Comparison of ENCODE assay signal across 11 cellular contexts in genomic region chr1:94094466-94095111, GRCh38. TPM values are rescaled to one million over a fixed set of nuclear protein-coding genes. Genes with fewer than 3 reads are reported as not detected.
DNase-seq lines count a peak whose midpoint lies in the region; ATAC-seq and TF ChIP-seq lines count a peak whose summit lies in the region.
"Had no signal": no experiment of that assay in that cellular context is flagged by ENCODE, and none has a peak within 500 bp of the region (broad histone marks: within the 10 kb centered on the region; RNA-seq: fewer than 3 reads in every experiment).

No MANE protein-coding gene starts in this region.

- H2BK15ac ChIP-seq in neuronal stem cell (ENCODE audit: low read length): no peak overlapping the region

- no peaks in the 10 kb centered on the region for H3K79me1 ChIP-seq in neuronal stem cell (ENCODE audit: low read depth, low read length)

- H3K4me3 ChIP-seq in AG04450 (ENCODE audit: low read depth, low read length): peak overlapping the region; percentile 17
- no peak overlapping the region for H3K4me3 ChIP-seq in Peyer's patch
- H3K4me3 ChIP-seq in neuronal stem cell (ENCODE audit: low read length in 2 of 2): no peak overlapping the region
- H3K4me3 ChIP-seq: cardiac muscle cell had no signal

- POLR2A ChIA-PET in AG04450 (lab: Yijun Ruan, JAX): interaction anchor here (1.1 to 1.8 kb wide), 5 partner anchors 18 to 33 kb away, joined by 3 to 15 read pairs (median 3); no protein-coding TSS in a partner anchor

- 100% methylated on average over 2 of the region's 14 CpGs; no CpG with 5 or more reads in 1 of the 2 donors for WGBS in neuronal stem cell (ENCODE audit: extremely low coverage in 2 of 2, insufficient read length in 2 of 2, insufficient replicate concordance in 1 of 2), 2 donors

- H2BK12ac ChIP-seq in neuronal stem cell (ENCODE audit: low read length): no peak overlapping the region

- H3K9me3 ChIP-seq in AG04450 (ENCODE audit: control insufficient read depth, insufficient read depth, low read length) (no peaks in the 10 kb centered on the region), Peyer's patch (no peaks in the 10 kb centered on the region), neuronal stem cell (replicated peaks in 1 of 2; ENCODE audit: control insufficient read depth in 2 of 2, insufficient read depth in 1 of 2, low read depth in 1 of 2, low read length in 2 of 2) (no peaks in the 10 kb centered on the region)

- no peak overlapping the region for H2BK120ac ChIP-seq in neuronal stem cell (ENCODE audit: low read depth, low read length)

- H4K91ac ChIP-seq in neuronal stem cell (ENCODE audit: low read depth, low read length, poor library complexity): no peak overlapping the region

- H3K14ac ChIP-seq in neuronal stem cell (ENCODE audit: low read length): no peak overlapping the region

- H3K9ac ChIP-seq in neuronal stem cell (ENCODE audit: low read depth, low read length, poor library complexity): no peak overlapping the region

- no peak for TF ChIP-seq POLR2A in Peyer's patch (IDR thresholded peaks at IDR 0.05)

- peak overlapping the region; percentile 80 for H2AFZ ChIP-seq in neuronal stem cell (ENCODE audit: low read length)

- H3K23ac ChIP-seq in neuronal stem cell (ENCODE audit: low read depth, low read length, poor library complexity): no peak overlapping the region

- CTCF ChIA-PET in AG04450 (lab: Charles Lee): interaction anchor here (0.7 to 1.8 kb wide), 4 partner anchors 23 to 241 kb away, joined by 4 to 8 read pairs (median 4); no protein-coding TSS in a partner anchor

- peak overlapping the region; percentile 38 for H2AK5ac ChIP-seq in neuronal stem cell (ENCODE audit: low read depth, low read length)

- H2BK5ac ChIP-seq in neuronal stem cell (ENCODE audit: low read length): no peak overlapping the region

- no peak overlapping the region for H3K4me2 ChIP-seq in neuronal stem cell (ENCODE audit: insufficient read depth, low read length, poor library complexity, severe bottlenecking)

- H3K4me1 ChIP-seq in Peyer's patch (peaks cover 0 to 21% (median 0%) of the 10 kb centered on the region in 4 donors), neuronal stem cell (ENCODE audit: control insufficient read depth in 2 of 2, insufficient read depth in 1 of 2, low read depth in 1 of 2, low read length in 2 of 2) (peaks cover 30% of the 10 kb centered on the region in 2 donors)

- ATAC-seq in GM21447 (IDR thresholded peaks at IDR 0.05; ENCODE audit: unreplicated experiment) (no peak), SK-N-SH treated with all-trans-retinoic acid at 6 μM for 48 hours (no peak), GM21825 (IDR thresholded peaks at IDR 0.05; ENCODE audit: unreplicated experiment) (no peak)
- ATAC-seq: HCT116 had no signal

- H4K8ac ChIP-seq in neuronal stem cell (ENCODE audit: low read depth, low read length): no peak overlapping the region

- H3K36me3 ChIP-seq in Peyer's patch: no peaks in the 10 kb centered on the region
- no peaks in the 10 kb centered on the region for H3K36me3 ChIP-seq in neuronal stem cell (replicated peaks in 1 of 2; ENCODE audit: control insufficient read depth in 2 of 2, insufficient read depth in 2 of 2, low read length in 2 of 2)
- H3K36me3 ChIP-seq: cardiac muscle cell had no signal

- H3K4ac ChIP-seq in neuronal stem cell (ENCODE audit: low read length): no peak overlapping the region

- H3K18ac ChIP-seq in neuronal stem cell (ENCODE audit: low read length): peak overlapping the region; percentile 68

- TF ChIP-seq CTCF in AG04450 (IDR thresholded peaks at IDR 0.05; ENCODE audit: low read depth, low read length): no peak
- no peak for TF ChIP-seq CTCF in Peyer's patch (IDR thresholded peaks at IDR 0.05)

- H3K27ac ChIP-seq in AG04450 (ENCODE audit: low read depth, low read length) (peak overlapping the region; percentile 97), Peyer's patch (peak overlapping the region; percentile 42 to 82 (median 58)), neuronal stem cell (replicated peaks; ENCODE audit: low read length) (peak overlapping the region; percentile 4)
- H3K27ac ChIP-seq: cardiac muscle cell had no signal

- peak; percentile 36 for DNase-seq in AG04450 (ENCODE audit: low read depth, low spot score)
- peak in 1 of 3 donors; percentile 61 for DNase-seq in Peyer's patch
- peak; percentile 87 for DNase-seq in fibroblast of peridontal ligament (ENCODE audit: extremely low read depth)
- DNase-seq in neuronal stem cell (ENCODE audit: low spot score): no peak
- no peak for DNase-seq in NCI-H69 (lab: John Stamatoyannopoulos, UW)
- DNase-seq: CD8-positive, alpha-beta memory T cell had no signal

- H3K27me3 ChIP-seq in AG04450 (ENCODE audit: control insufficient read depth, insufficient read depth, low read length) (no peaks in the 10 kb centered on the region), Peyer's patch (no peaks in the 10 kb centered on the region), neuronal stem cell (ENCODE audit: control insufficient read depth in 3 of 3, insufficient read depth in 3 of 3, low read depth in 1 of 3, low read length in 3 of 3) (no peaks in the 10 kb centered on the region)
- H3K27me3 ChIP-seq: cardiac muscle cell had no signal

TF ChIP-seq in SK-N-SH treated with all-trans-retinoic acid at 6 μM for 48 hours, 23 proteins besides CTCF, POLR2A, EP300 and RAD21:
- no peak for TF ChIP-seq ZNF70 (CRISPR knock-in tag; IDR thresholded peaks at IDR 0.05)
- no peak for TF ChIP-seq RARB (CRISPR knock-in tag; IDR thresholded peaks at IDR 0.05)
- no peak for TF ChIP-seq TOX (CRISPR knock-in tag; IDR thresholded peaks at IDR 0.05; ENCODE audit: borderline replicate concordance)
- TF ChIP-seq SNAI2 (CRISPR knock-in tag; IDR thresholded peaks at IDR 0.05): no peak
- no peak for TF ChIP-seq ZNF565 (CRISPR knock-in tag; conservative IDR thresholded peaks at IDR 0.05; ENCODE audit: low read depth)
- no peak for TF ChIP-seq GLIS3 (CRISPR knock-in tag; IDR thresholded peaks at IDR 0.05)
- TF ChIP-seq TCF4 (CRISPR knock-in tag; IDR thresholded peaks at IDR 0.05; ENCODE audit: borderline replicate concordance): no peak
- no peak for TF ChIP-seq PPARA (CRISPR knock-in tag; IDR thresholded peaks at IDR 0.05; ENCODE audit: borderline replicate concordance)
- no peak for TF ChIP-seq ZC3H10 (CRISPR knock-in tag; IDR thresholded peaks at IDR 0.05)
- TF ChIP-seq ARNTL (CRISPR knock-in tag; IDR thresholded peaks at IDR 0.05; ENCODE audit: borderline replicate concordance, low read depth): no peak
- TF ChIP-seq CSRNP3 (CRISPR knock-in tag; IDR thresholded peaks at IDR 0.05): no peak
- TF ChIP-seq ISL1 (CRISPR knock-in tag; IDR thresholded peaks at IDR 0.05): no peak

RNA-seq across cellular contexts. Expression of gene ABCA4, which starts 26.4 kb away (rescaled TPM):
- polyA plus RNA-seq in AG04450 (2011; rRNA removed): 0.17 TPM in 2 replicates
- 0.05 and 0.30 TPM in 2 replicates for polyA minus RNA-seq in AG04450 (2011; rRNA and poly(A)+ RNA removed)
- 1 to 10 TPM; 2.1 to 7.5 (median 5.0) TPM for total RNA-seq in Peyer's patch
- 0.71 TPM for polyA plus RNA-seq in neuronal stem cell (2013, experiment 1 of 2)
- 0.66 TPM for polyA plus RNA-seq in neuronal stem cell (2013, experiment 2 of 2)
- total RNA-seq: cardiac muscle cell; CD8-positive, alpha-beta memory T cell had no signal
- polyA plus RNA-seq: CD8-positive, alpha-beta memory T cell had no signal

Comparison
In these comparisons a context has a peak if more than half of its experiments do, and no peak if none do; other contexts are left out.
1. DNase-seq: peak in AG04450 (single experiment) and fibroblast of peridontal ligament (single experiment); none in neuronal stem cell (single experiment) and NCI-H69 (single experiment).
2. H3K27ac ChIP-seq: peak in every context shown above with its lines; median percentile 97 in AG04450; 58 in Peyer's patch; 4 in neuronal stem cell.